Comparison of ENCODE assay signal across 8 cellular contexts in genomic region chr11:61446211-61446651, GRCh38. TPM values are rescaled to one million over a fixed set of nuclear protein-coding genes. Genes with fewer than 3 reads are reported as not detected.
A peak's percentile ranks its signal among the peaks of the same experiment; 100 is the strongest.
DNase-seq lines count a peak whose midpoint lies in the region; ATAC-seq and TF ChIP-seq lines count a peak whose summit lies in the region.

No MANE protein-coding gene starts in this region.

- POLR2A ChIA-PET in GM10248 (lab: Yijun Ruan, JAX): interaction anchor here (1.0 kb wide), 1 partner anchor 17 kb away, joined by 3 read pairs; the partner anchor contains the start of genes CPSF7 and SDHAF2
- POLR2A ChIA-PET in activated CD8-positive, alpha-beta T cell treated with anti-CD3 and anti-CD28 coated beads for 36 hours (lab: Charles Lee): interaction anchor here (1.8 to 2.9 kb wide), 2 partner anchors 8 to 17 kb away, joined by 9 to 18 read pairs; partner anchors contain the start of genes CPSF7 and SDHAF2

- H3K27ac Mint-ChIP-seq in activated CD8-positive, alpha-beta T cell treated with anti-CD3 and anti-CD28 coated beads for 36 hours: peak overlapping the region; percentile 54

- CTCF ChIA-PET in GM10248 (lab: Yijun Ruan, JAX): interaction anchor here (0.7 to 11.3 kb wide), 29 partner anchors 9 to 538 kb away, joined by 3 to 196 read pairs (median 4); partner anchors contain the start of genes CPSF7 and SDHAF2
- CTCF ChIA-PET in activated CD8-positive, alpha-beta T cell treated with anti-CD3 and anti-CD28 coated beads for 36 hours (lab: Charles Lee): interaction anchor here (0.6 to 11.0 kb wide), 40 partner anchors 10 to 679 kb away, joined by 3 to 158 read pairs (median 6); partner anchors contain the start of genes CPSF7, CYB561A3, DDB1 and LRRC10B

- H3K4me3 Mint-ChIP-seq in activated CD8-positive, alpha-beta T cell treated with anti-CD3 and anti-CD28 coated beads for 36 hours: no peak overlapping the region

- H3K36me3 Mint-ChIP-seq in activated CD8-positive, alpha-beta T cell treated with anti-CD3 and anti-CD28 coated beads for 36 hours (ENCODE audit: low read depth): peaks cover 38% of the 10 kb centered on the region

- ATAC-seq in HG03565 (IDR thresholded peaks at IDR 0.05; ENCODE audit: unreplicated experiment) (peak; percentile 72), HG03432 (IDR thresholded peaks at IDR 0.05; ENCODE audit: unreplicated experiment) (no peak)
- peak; percentile 92 for ATAC-seq in activated CD8-positive, alpha-beta T cell treated with anti-CD3 and anti-CD28 coated beads for 36 hours

- TF ChIP-seq CTCF in GM10248 (IDR thresholded peaks at IDR 0.05; ENCODE audit: control extremely low read depth, extremely low read depth, low read depth, missing control alignments): peak; percentile 88
- TF ChIP-seq CTCF in activated CD8-positive, alpha-beta T cell treated with anti-CD3 and anti-CD28 coated beads for 36 hours (IDR thresholded peaks at IDR 0.05): peak; percentile 75

- intact Hi-C loops in activated CD8-positive, alpha-beta T cell treated with anti-CD3 and anti-CD28 coated beads for 36 hours (cut with micrococcal nuclease): no loop called here

- no peaks in the 10 kb centered on the region for H3K9me3 Mint-ChIP-seq in activated CD8-positive, alpha-beta T cell treated with anti-CD3 and anti-CD28 coated beads for 36 hours

- no peaks in the 10 kb centered on the region for H3K27me3 Mint-ChIP-seq in activated CD8-positive, alpha-beta T cell treated with anti-CD3 and anti-CD28 coated beads for 36 hours

- peaks cover 32% of the 10 kb centered on the region for H3K4me1 Mint-ChIP-seq in activated CD8-positive, alpha-beta T cell treated with anti-CD3 and anti-CD28 coated beads for 36 hours (ENCODE audit: low read depth)

- DNase-seq in GM10248 (ENCODE audit: extremely low spot score) (peak; percentile 77), NCI-H748 (lab: John Stamatoyannopoulos, UW; ENCODE audit: unreplicated experiment) (peak; percentile 66), medulla oblongata (ENCODE audit: extremely low spot score) (peak; percentile 94)
- peak; percentile 92 for DNase-seq in activated CD8-positive, alpha-beta T cell treated with anti-CD3 and anti-CD28 coated beads for 36 hours
- DNase-seq in effector CD4-positive, alpha-beta T cell: peak; percentile 49
- peak; percentile 76 to 84 (median 81) for DNase-seq in stimulated activated CD4-positive, alpha-beta T cell treated with anti-CD3 and anti-CD28 coated beads, TNF-alpha, amount 100 ng/mL, for 48 hours (ENCODE audit: low read depth in 3 of 3)

RNA-seq across cellular contexts. Expression of gene SDHAF2, which starts 16.3 kb away (rescaled TPM):
- total RNA-seq in activated CD8-positive, alpha-beta T cell treated with anti-CD3 and anti-CD28 coated beads for 36 hours: 10 to 100 TPM; 33.6 to 35.3 TPM

RNA-seq across cellular contexts. Expression of gene CPSF7, which starts 16.5 kb away (rescaled TPM):
- 100 to 1,000 TPM in 1 of 2 experiments, 10 to 100 TPM in 1; 98.5 to 105 TPM for total RNA-seq in activated CD8-positive, alpha-beta T cell treated with anti-CD3 and anti-CD28 coated beads for 36 hours

RNA-seq across cellular contexts. Expression of gene TMEM216, which starts 53.8 kb away (rescaled TPM):
- total RNA-seq in activated CD8-positive, alpha-beta T cell treated with anti-CD3 and anti-CD28 coated beads for 36 hours: 1 to 10 TPM; 8.6 to 9.3 TPM
